ENCODE assay signal across 1 cellular context in genomic region chr6:157534134-157534871, GRCh38.
TF ChIP-seq lines count a peak whose summit lies in the region.

No MANE protein-coding gene starts in this region.

TF ChIP-seq in K562, 482 proteins besides CTCF, POLR2A, EP300 and RAD21 (continued from another document and continues in another):
- TF ChIP-seq, protein P1, sequence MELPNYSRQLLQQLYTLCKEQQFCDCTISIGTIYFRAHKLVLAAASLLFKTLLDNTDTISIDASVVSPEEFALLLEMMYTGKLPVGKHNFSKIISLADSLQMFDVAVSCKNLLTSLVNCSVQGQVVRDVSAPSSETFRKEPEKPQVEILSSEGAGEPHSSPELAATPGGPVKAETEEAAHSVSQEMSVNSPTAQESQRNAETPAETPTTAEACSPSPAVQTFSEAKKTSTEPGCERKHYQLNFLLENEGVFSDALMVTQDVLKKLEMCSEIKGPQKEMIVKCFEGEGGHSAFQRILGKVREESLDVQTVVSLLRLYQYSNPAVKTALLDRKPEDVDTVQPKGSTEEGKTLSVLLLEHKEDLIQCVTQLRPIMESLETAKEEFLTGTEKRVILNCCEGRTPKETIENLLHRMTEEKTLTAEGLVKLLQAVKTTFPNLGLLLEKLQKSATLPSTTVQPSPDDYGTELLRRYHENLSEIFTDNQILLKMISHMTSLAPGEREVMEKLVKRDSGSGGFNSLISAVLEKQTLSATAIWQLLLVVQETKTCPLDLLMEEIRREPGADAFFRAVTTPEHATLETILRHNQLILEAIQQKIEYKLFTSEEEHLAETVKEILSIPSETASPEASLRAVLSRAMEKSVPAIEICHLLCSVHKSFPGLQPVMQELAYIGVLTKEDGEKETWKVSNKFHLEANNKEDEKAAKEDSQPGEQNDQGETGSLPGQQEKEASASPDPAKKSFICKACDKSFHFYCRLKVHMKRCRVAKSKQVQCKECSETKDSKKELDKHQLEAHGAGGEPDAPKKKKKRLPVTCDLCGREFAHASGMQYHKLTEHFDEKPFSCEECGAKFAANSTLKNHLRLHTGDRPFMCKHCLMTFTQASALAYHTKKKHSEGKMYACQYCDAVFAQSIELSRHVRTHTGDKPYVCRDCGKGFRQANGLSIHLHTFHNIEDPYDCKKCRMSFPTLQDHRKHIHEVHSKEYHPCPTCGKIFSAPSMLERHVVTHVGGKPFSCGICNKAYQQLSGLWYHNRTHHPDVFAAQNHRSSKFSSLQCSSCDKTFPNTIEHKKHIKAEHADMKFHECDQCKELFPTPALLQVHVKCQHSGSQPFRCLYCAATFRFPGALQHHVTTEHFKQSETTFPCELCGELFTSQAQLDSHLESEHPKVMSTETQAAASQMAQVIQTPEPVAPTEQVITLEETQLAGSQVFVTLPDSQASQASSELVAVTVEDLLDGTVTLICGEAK (IDR thresholded peaks at IDR 0.05), result no peak
- TF ChIP-seq, protein P1 (CRISPR knock-in tag; IDR thresholded peaks at IDR 0.05), result no peak
- TF ChIP-seq FOXM1 (IDR thresholded peaks at IDR 0.05; ENCODE audit: low read depth), result no peak
- no peak for TF ChIP-seq FOXM1 (CRISPR knock-in tag; IDR thresholded peaks at IDR 0.05; ENCODE audit: low read depth)
- TF ChIP-seq, protein P2, sequence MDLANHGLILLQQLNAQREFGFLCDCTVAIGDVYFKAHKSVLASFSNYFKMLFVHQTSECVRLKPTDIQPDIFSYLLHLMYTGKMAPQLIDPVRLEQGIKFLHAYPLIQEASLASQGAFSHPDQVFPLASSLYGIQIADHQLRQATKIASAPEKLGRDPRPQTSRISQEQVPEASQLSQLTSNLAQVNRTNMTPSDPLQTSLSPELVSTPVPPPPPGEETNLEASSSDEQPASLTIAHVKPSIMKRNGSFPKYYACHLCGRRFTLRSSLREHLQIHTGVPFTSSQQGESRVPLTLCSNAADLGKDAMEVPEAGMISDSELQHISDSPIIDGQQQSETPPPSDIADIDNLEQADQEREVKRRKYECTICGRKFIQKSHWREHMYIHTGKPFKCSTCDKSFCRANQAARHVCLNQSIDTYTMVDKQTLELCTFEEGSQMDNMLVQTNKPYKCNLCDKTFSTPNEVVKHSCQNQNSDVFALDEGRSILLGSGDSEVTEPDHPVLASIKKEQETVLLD (IDR thresholded peaks at IDR 0.05), result no peak
- TF ChIP-seq SETDB1 (IDR thresholded peaks at IDR 0.05; ENCODE audit: low read length), result no peak
- TF ChIP-seq U2AF1 (optimal IDR thresholded peaks at IDR 0.05; ENCODE audit: low read depth, low read length), result no peak
- peak; percentile 47 for TF ChIP-seq NFE2L1 (tag; IDR thresholded peaks at IDR 0.05; ENCODE audit: borderline replicate concordance, low read depth)
- TF ChIP-seq NEUROD1 (IDR thresholded peaks at IDR 0.05; ENCODE audit: borderline replicate concordance, low read depth, low read length, partially characterized antibody), result no peak
- no peak for TF ChIP-seq ARID4B (CRISPR knock-in tag; IDR thresholded peaks at IDR 0.05)
- TF ChIP-seq, protein P3, sequence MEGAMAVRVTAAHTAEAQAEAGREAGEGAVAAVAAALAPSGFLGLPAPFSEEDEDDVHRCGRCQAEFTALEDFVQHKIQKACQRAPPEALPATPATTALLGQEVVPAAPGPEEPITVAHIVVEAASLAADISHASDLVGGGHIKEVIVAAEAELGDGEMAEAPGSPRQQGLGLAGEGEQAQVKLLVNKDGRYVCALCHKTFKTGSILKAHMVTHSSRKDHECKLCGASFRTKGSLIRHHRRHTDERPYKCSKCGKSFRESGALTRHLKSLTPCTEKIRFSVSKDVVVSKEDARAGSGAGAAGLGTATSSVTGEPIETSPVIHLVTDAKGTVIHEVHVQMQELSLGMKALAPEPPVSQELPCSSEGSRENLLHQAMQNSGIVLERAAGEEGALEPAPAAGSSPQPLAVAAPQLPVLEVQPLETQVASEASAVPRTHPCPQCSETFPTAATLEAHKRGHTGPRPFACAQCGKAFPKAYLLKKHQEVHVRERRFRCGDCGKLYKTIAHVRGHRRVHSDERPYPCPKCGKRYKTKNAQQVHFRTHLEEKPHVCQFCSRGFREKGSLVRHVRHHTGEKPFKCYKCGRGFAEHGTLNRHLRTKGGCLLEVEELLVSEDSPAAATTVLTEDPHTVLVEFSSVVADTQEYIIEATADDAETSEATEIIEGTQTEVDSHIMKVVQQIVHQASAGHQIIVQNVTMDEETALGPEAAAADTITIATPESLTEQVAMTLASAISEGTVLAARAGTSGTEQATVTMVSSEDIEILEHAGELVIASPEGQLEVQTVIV (CRISPR knock-in tag; IDR thresholded peaks at IDR 0.05; ENCODE audit: borderline replicate concordance), result no peak
- TF ChIP-seq GABPA (tag; conservative IDR thresholded peaks at IDR 0.05; ENCODE audit: low read depth), result no peak
- TF ChIP-seq ZNF431 (CRISPR knock-in tag; IDR thresholded peaks at IDR 0.05), result no peak
- TF ChIP-seq BCLAF1 (IDR thresholded peaks at IDR 0.05; ENCODE audit: borderline replicate concordance in 1 of 2, control insufficient read depth in 1 of 2, low read depth in 2 of 2, low read length in 1 of 2), result no peak
- no peak for TF ChIP-seq ZNF217 (CRISPR knock-in tag; IDR thresholded peaks at IDR 0.05)
- peak; percentile 67; the same call in 1 of the 2 replicates for TF ChIP-seq ZNF584 (CRISPR knock-in tag; IDR thresholded peaks at IDR 0.05; ENCODE audit: low read depth)
- TF ChIP-seq, protein P4, sequence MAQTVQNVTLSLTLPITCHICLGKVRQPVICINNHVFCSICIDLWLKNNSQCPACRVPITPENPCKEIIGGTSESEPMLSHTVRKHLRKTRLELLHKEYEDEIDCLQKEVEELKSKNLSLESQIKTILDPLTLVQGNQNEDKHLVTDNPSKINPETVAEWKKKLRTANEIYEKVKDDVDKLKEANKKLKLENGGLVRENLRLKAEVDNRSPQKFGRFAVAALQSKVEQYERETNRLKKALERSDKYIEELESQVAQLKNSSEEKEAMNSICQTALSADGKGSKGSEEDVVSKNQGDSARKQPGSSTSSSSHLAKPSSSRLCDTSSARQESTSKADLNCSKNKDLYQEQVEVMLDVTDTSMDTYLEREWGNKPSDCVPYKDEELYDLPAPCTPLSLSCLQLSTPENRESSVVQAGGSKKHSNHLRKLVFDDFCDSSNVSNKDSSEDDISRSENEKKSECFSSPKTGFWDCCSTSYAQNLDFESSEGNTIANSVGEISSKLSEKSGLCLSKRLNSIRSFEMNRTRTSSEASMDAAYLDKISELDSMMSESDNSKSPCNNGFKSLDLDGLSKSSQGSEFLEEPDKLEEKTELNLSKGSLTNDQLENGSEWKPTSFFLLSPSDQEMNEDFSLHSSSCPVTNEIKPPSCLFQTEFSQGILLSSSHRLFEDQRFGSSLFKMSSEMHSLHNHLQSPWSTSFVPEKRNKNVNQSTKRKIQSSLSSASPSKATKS (CRISPR knock-in tag; IDR thresholded peaks at IDR 0.05), result no peak
- no peak for TF ChIP-seq ZFP1 (CRISPR knock-in tag; IDR thresholded peaks at IDR 0.05)
- peak; percentile 61; the same call in 1 of the 2 replicates for TF ChIP-seq ZNF766 (CRISPR knock-in tag; conservative IDR thresholded peaks at IDR 0.05)
- TF ChIP-seq, protein P5, sequence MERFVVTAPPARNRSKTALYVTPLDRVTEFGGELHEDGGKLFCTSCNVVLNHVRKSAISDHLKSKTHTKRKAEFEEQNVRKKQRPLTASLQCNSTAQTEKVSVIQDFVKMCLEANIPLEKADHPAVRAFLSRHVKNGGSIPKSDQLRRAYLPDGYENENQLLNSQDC (CRISPR knock-in tag; IDR thresholded peaks at IDR 0.05), result no peak
- no peak for TF ChIP-seq ZNF609 (CRISPR knock-in tag; IDR thresholded peaks at IDR 0.05; ENCODE audit: borderline replicate concordance)
